Comparison of ENCODE assay signal across 18 cellular contexts in genomic region chr22:43222281-43222680, GRCh38. TPM values are rescaled to one million over a fixed set of nuclear protein-coding genes. Genes with fewer than 3 reads are reported as not detected.
A peak's percentile ranks its signal among the peaks of the same experiment; 100 is the strongest.
DNase-seq lines count a peak whose midpoint lies in the region; ATAC-seq and TF ChIP-seq lines count a peak whose summit lies in the region.
"Had no signal": no experiment of that assay in that cellular context is flagged by ENCODE, and none has a peak within 500 bp of the region (broad histone marks: within the 10 kb centered on the region; RNA-seq: fewer than 3 reads in every experiment).

No MANE protein-coding gene starts in this region.

- 66 to 69% methylated on average over 14 of the region's 14 CpGs for WGBS in aorta, 2 donors

- H3K36me3 ChIP-seq in upper lobe of right lung (no peaks in the 10 kb centered on the region), aorta (ENCODE audit: control insufficient read depth in 1 of 2, insufficient read depth in 2 of 2, low read length in 1 of 2) (no peaks in the 10 kb centered on the region)
- H3K36me3 ChIP-seq: breast epithelium, colonic mucosa had no signal

- ATAC-seq in upper lobe of right lung = peak; percentile 13
- ATAC-seq in aorta (ENCODE audit: low FRiP score) = no peak
- no peak for ATAC-seq in HG02870 (IDR thresholded peaks at IDR 0.05; ENCODE audit: unreplicated experiment)
- ATAC-seq: effector memory CD8-positive, alpha-beta T cell; foreskin keratinocyte; natural killer cell treated with Interleukin-12 subunit alpha and Interleukin-12 subunit beta and Interleukin-15 and Interleukin-18, amount 100 ng/mL, for 72 hours had no signal

- DNase-seq in RPMI8226 (peak; percentile 25), dermis blood vessel endothelial cell (peak; percentile 6), islet precursor cell (peak; percentile 67), upper lobe of right lung (no peak), aorta (no peak), mucosa of gallbladder (ENCODE audit: low spot score) (no peak)
- DNase-seq: activated CD4-positive, CD25-positive, alpha-beta regulatory T cell; activated naive CD4-positive, alpha-beta T cell treated with anti-CD3 and anti-CD28 coated beads for 36 hours; colonic mucosa; effector memory CD8-positive, alpha-beta T cell; erythroblast; foreskin keratinocyte; stimulated activated CD4-positive, alpha-beta T cell treated with anti-CD3 and anti-CD28 coated beads, Interleukin-2, amount 100 ng/mL, for 48 hours; T1000; trophoblast cell had no signal

- H3K27me3 ChIP-seq in upper lobe of right lung = no peaks in the 10 kb centered on the region
- H3K27me3 ChIP-seq in aorta (ENCODE audit: control insufficient read depth in 1 of 2, insufficient read depth in 2 of 2, low read length in 1 of 2) = no peaks in the 10 kb centered on the region
- H3K27me3 ChIP-seq: breast epithelium, colonic mucosa had no signal

- H3K4me1 ChIP-seq in upper lobe of right lung (no peaks in the 10 kb centered on the region), aorta (ENCODE audit: control insufficient read depth in 1 of 2, insufficient read depth in 2 of 2, low read length in 2 of 2) (no peaks in the 10 kb centered on the region)
- H3K4me1 ChIP-seq: colonic mucosa, foreskin keratinocyte had no signal

- H3K27ac ChIP-seq in upper lobe of right lung = no peak overlapping the region
- no peak overlapping the region for H3K27ac ChIP-seq in aorta (ENCODE audit: low read depth in 1 of 2, low read length in 2 of 2)
- H3K27ac ChIP-seq: colonic mucosa, foreskin keratinocyte had no signal

- TF ChIP-seq CTCF in upper lobe of right lung (IDR thresholded peaks at IDR 0.05) = no peak

- H3K4me3 ChIP-seq in upper lobe of right lung (no peak overlapping the region), aorta (ENCODE audit: low read length in 2 of 2) (no peak overlapping the region)
- H3K4me3 ChIP-seq: breast epithelium, colonic mucosa had no signal

- intact Hi-C loops in upper lobe of right lung (cut with DNase I) = no loop called here
- intact Hi-C loops in aorta (cut with DNase I) = no loop called here

- no peaks in the 10 kb centered on the region for H3K9me3 ChIP-seq in upper lobe of right lung
- no peaks in the 10 kb centered on the region for H3K9me3 ChIP-seq in aorta (ENCODE audit: control insufficient read depth, low read length)
- H3K9me3 ChIP-seq: breast epithelium, colonic mucosa had no signal

RNA-seq across cellular contexts. Expression of gene TTLL12, which starts 35.3 kb away (rescaled TPM):
- 29.4 and 38.0 TPM in 2 replicates for total RNA-seq in dermis blood vessel endothelial cell
- total RNA-seq in upper lobe of right lung = 20.5 TPM
- total RNA-seq in aorta = 10 to 100 TPM; 13.1 to 16.4 TPM
- 10 to 100 TPM; 12.2 to 13.6 TPM for polyA plus RNA-seq in aorta
- 105 TPM for total RNA-seq in mucosa of gallbladder

Comparison
In these comparisons a context has a peak if more than half of its experiments do, and no peak if none do; other contexts are left out.
1. DNase-seq: peak in RPMI8226 (single experiment), dermis blood vessel endothelial cell (single experiment) and islet precursor cell (single experiment); none in upper lobe of right lung (single experiment), aorta (0 of 2) and mucosa of gallbladder (single experiment).